17 cellular contexts compared by ENCODE assay signal in genomic region chr2:9617749-9618148, GRCh38. TPM values are rescaled to one million over a fixed set of nuclear protein-coding genes. Genes with fewer than 3 reads are reported as not detected.
DNase-seq lines count a peak whose midpoint lies in the region; ATAC-seq, FAIRE-seq and TF ChIP-seq lines count a peak whose summit lies in the region.
"Had no signal": no experiment of that assay in that cellular context is flagged by ENCODE, and none has a peak within 500 bp of the region (broad histone marks: within the 10 kb centered on the region; RNA-seq: fewer than 3 reads in every experiment).

No MANE protein-coding gene starts in this region.

- no peak for DNase-seq in activated CD8-positive, alpha-beta memory T cell treated with anti-CD3 and anti-CD28 coated beads, Interleukin-2, amount 10 ng/mL, durations not matched to agents 7 days and 5 days
- no peak for DNase-seq in activated CD8-positive, alpha-beta memory T cell treated with anti-CD3 and anti-CD28 coated beads for 24 hours
- DNase-seq in M059J (ENCODE audit: low read depth), result peak; percentile 48
- peak; percentile 36 for DNase-seq in bronchial epithelial cell (ENCODE audit: low read depth)
- no peak for DNase-seq in osteoblast (ENCODE audit: insufficient read length, low spot score, missing footprints)
- no peak for DNase-seq in gastrocnemius medialis
- DNase-seq in inferior parietal cortex (ENCODE audit: extremely low spot score), result no peak
- no peak for DNase-seq in body of pancreas
- DNase-seq: dorsolateral prefrontal cortex; mammary epithelial cell; NCI-H1105; right lobe of liver; stimulated activated CD4-positive, alpha-beta T cell treated with anti-CD3 and anti-CD28 coated beads, Interleukin-4, amount 100 ng/mL, for 4 hours had no signal

- H3K27me3 ChIP-seq in bronchial epithelial cell (ENCODE audit: control insufficient read depth, insufficient read depth, low read length), result no peaks in the 10 kb centered on the region
- no peaks in the 10 kb centered on the region for H3K27me3 ChIP-seq in osteoblast (ENCODE audit: insufficient read depth, low read length)
- no peaks in the 10 kb centered on the region for H3K27me3 ChIP-seq in gastrocnemius medialis
- no peaks in the 10 kb centered on the region for H3K27me3 ChIP-seq in body of pancreas
- H3K27me3 ChIP-seq: dorsolateral prefrontal cortex, neural progenitor cell, right lobe of liver had no signal

- H3K36me3 ChIP-seq in bronchial epithelial cell (ENCODE audit: control insufficient read depth, insufficient read depth, low read length), result peaks cover 5% of the 10 kb centered on the region
- peaks cover 11% of the 10 kb centered on the region for H3K36me3 ChIP-seq in osteoblast (ENCODE audit: insufficient read depth, low read length)
- H3K36me3 ChIP-seq in gastrocnemius medialis, result no peaks in the 10 kb centered on the region
- H3K36me3 ChIP-seq in body of pancreas (replicated peaks in 1 of 2; ENCODE audit: insufficient read depth in 1 of 2, low read depth in 2 of 2), result no peaks in the 10 kb centered on the region
- H3K36me3 ChIP-seq: right lobe of liver had no signal

- ATAC-seq in activated CD8-positive, alpha-beta memory T cell treated with anti-CD3 and anti-CD28 coated beads, Interleukin-2, amount 10 ng/mL, durations not matched to agents 7 days and 5 days, result no peak
- ATAC-seq in gastrocnemius medialis (no peak), body of pancreas (no peak)
- ATAC-seq: Right ventricle myocardium inferior had no signal

- peaks cover 61% of the 10 kb centered on the region for H3K36me3 Mint-ChIP-seq in activated CD8-positive, alpha-beta memory T cell treated with anti-CD3 and anti-CD28 coated beads, Interleukin-2, amount 10 ng/mL, durations not matched to agents 7 days and 5 days

- peaks cover 87% of the 10 kb centered on the region for H3K4me1 Mint-ChIP-seq in activated CD8-positive, alpha-beta memory T cell treated with anti-CD3 and anti-CD28 coated beads, Interleukin-2, amount 10 ng/mL, durations not matched to agents 7 days and 5 days

- intact Hi-C loops in gastrocnemius medialis (cut with DNase I; ENCODE audit: low total_unique reads) (no loop called here), body of pancreas (cut with DNase I) (no loop called here)

- H3K4me3 ChIP-seq in bronchial epithelial cell (ENCODE audit: low read depth, low read length) (no peak overlapping the region), osteoblast (ENCODE audit: insufficient read depth, low read length) (no peak overlapping the region), gastrocnemius medialis (no peak overlapping the region), body of pancreas (no peak overlapping the region)
- H3K4me3 ChIP-seq: dorsolateral prefrontal cortex, neural progenitor cell, right lobe of liver had no signal

- no peak for TF ChIP-seq POLR2A in gastrocnemius medialis (IDR thresholded peaks at IDR 0.05)
- no peak for TF ChIP-seq POLR2A in body of pancreas (IDR thresholded peaks at IDR 0.05)

- no peak overlapping the region for H2AFZ ChIP-seq in osteoblast (ENCODE audit: low read length)
- H2AFZ ChIP-seq: neural progenitor cell had no signal

- in situ Hi-C loops in gastrocnemius medialis (cut with MboI; ENCODE audit: low sequenced_read_pairs in 4 of 4), result no loop called here

- FAIRE-seq in bronchial epithelial cell (lab: Jason Lieb, UNC), result no peak
- FAIRE-seq: astrocyte, frontal cortex had no signal

- TF ChIP-seq CTCF in bronchial epithelial cell (IDR thresholded peaks at IDR 0.05; ENCODE audit: insufficient read depth, low read length, severe bottlenecking) (no peak), osteoblast (IDR thresholded peaks at IDR 0.05; ENCODE audit: extremely low read depth, low read depth, low read length) (no peak), gastrocnemius medialis (IDR thresholded peaks at IDR 0.05 in 4 of 5, conservative IDR thresholded peaks at IDR 0.05 in 1 of 5) (no peak), body of pancreas (IDR thresholded peaks at IDR 0.05) (no peak)

- no peak overlapping the region for H3K4me2 ChIP-seq in osteoblast (ENCODE audit: insufficient read depth, low read length)
- H3K4me2 ChIP-seq: neural progenitor cell had no signal

- H3K27me3 Mint-ChIP-seq in activated CD8-positive, alpha-beta memory T cell treated with anti-CD3 and anti-CD28 coated beads, Interleukin-2, amount 10 ng/mL, durations not matched to agents 7 days and 5 days, result no peaks in the 10 kb centered on the region

- H3K4me3 Mint-ChIP-seq in activated CD8-positive, alpha-beta memory T cell treated with anti-CD3 and anti-CD28 coated beads, Interleukin-2, amount 10 ng/mL, durations not matched to agents 7 days and 5 days, result peak overlapping the region; percentile 62
- H3K4me3 Mint-ChIP-seq: neural progenitor cell had no signal

- CTCF ChIA-PET in activated CD8-positive, alpha-beta memory T cell treated with anti-CD3 and anti-CD28 coated beads, Interleukin-2, amount 10 ng/mL, durations not matched to agents 7 days and 5 days (lab: Charles Lee), result interaction anchor here (0.8 to 2.1 kb wide), 8 partner anchors 10 to 131 kb away, joined by 3 to 8 read pairs (median 4); partner anchors contain the start of gene YWHAQ

- H3K9me3 ChIP-seq in osteoblast (ENCODE audit: low read depth, low read length), result no peaks in the 10 kb centered on the region
- H3K9me3 ChIP-seq in gastrocnemius medialis, result no peaks in the 10 kb centered on the region
- H3K9me3 ChIP-seq in body of pancreas, result no peaks in the 10 kb centered on the region
- H3K9me3 ChIP-seq: right lobe of liver had no signal

- H3K27ac ChIP-seq in osteoblast (ENCODE audit: low read depth, low read length) (peak overlapping the region; percentile 10), gastrocnemius medialis (no peak overlapping the region), body of pancreas (no peak overlapping the region)
- H3K27ac ChIP-seq: dorsolateral prefrontal cortex, neural progenitor cell, right lobe of liver had no signal

- WGBS in body of pancreas, 2 donors, result 83 to 100% methylated on average over 1 of the region's 1 CpG

- H3K4me1 ChIP-seq in osteoblast (ENCODE audit: insufficient read depth, low read length), result peaks cover 44% of the 10 kb centered on the region
- H3K4me1 ChIP-seq in gastrocnemius medialis, result peaks cover 76 to 84% of the 10 kb centered on the region in 2 donors
- H3K4me1 ChIP-seq in body of pancreas, result peaks cover 62% of the 10 kb centered on the region
- H3K4me1 ChIP-seq: neural progenitor cell had no signal

- no peaks in the 10 kb centered on the region for H3K9me3 Mint-ChIP-seq in activated CD8-positive, alpha-beta memory T cell treated with anti-CD3 and anti-CD28 coated beads, Interleukin-2, amount 10 ng/mL, durations not matched to agents 7 days and 5 days (ENCODE audit: low read depth)

- H3K27ac Mint-ChIP-seq in activated CD8-positive, alpha-beta memory T cell treated with anti-CD3 and anti-CD28 coated beads, Interleukin-2, amount 10 ng/mL, durations not matched to agents 7 days and 5 days, result peak overlapping the region; percentile 85
- H3K27ac Mint-ChIP-seq: neural progenitor cell had no signal

- peaks cover 99% of the 10 kb centered on the region for H3K79me2 ChIP-seq in osteoblast (ENCODE audit: insufficient read depth, low read length)

- H4K20me1 ChIP-seq in osteoblast (ENCODE audit: insufficient read depth, low read length), result peaks cover 86% of the 10 kb centered on the region

RNA-seq across cellular contexts. Expression of gene YWHAQ, which starts 13.0 kb away (rescaled TPM):
- 100 to 1,000 TPM; 300 to 316 TPM for total RNA-seq in activated CD8-positive, alpha-beta memory T cell treated with anti-CD3 and anti-CD28 coated beads, Interleukin-2, amount 10 ng/mL, durations not matched to agents 7 days and 5 days
- total RNA-seq in M059J (2014; rRNA removed; shearing (Covaris generic)), result 580 and 670 TPM in 2 replicates
- 176 and 278 TPM in 2 replicates for total RNA-seq in bronchial epithelial cell
- 242 and 285 TPM in 2 replicates for total RNA-seq in osteoblast
- 10 to 100 TPM; 40.3 to 63.7 (median 48.4) TPM for total RNA-seq in gastrocnemius medialis
- 100 to 1,000 TPM in 1 of 2 donors, 10 to 100 TPM in 1; 69.2 to 132 TPM for total RNA-seq in body of pancreas

Comparison
In these comparisons a context has a peak if more than half of its experiments do, and no peak if none do; other contexts are left out.
1. DNase-seq: peak in M059J (single experiment) and bronchial epithelial cell (single experiment); none in activated CD8-positive, alpha-beta memory T cell treated with anti-CD3 and anti-CD28 coated beads, Interleukin-2, amount 10 ng/mL, durations not matched to agents 7 days and 5 days (single experiment), activated CD8-positive, alpha-beta memory T cell treated with anti-CD3 and anti-CD28 coated beads for 24 hours (single experiment), osteoblast (single experiment), gastrocnemius medialis (0 of 2), inferior parietal cortex (single experiment) and body of pancreas (0 of 4).